Comparison of ENCODE assay signal across 15 cellular contexts in genomic region chr6:26319405-26320128, GRCh38. TPM values are rescaled to one million over a fixed set of nuclear protein-coding genes. Genes with fewer than 3 reads are reported as not detected.
A peak's percentile ranks its signal among the peaks of the same experiment; 100 is the strongest.
DNase-seq lines count a peak whose midpoint lies in the region; ATAC-seq and TF ChIP-seq lines count a peak whose summit lies in the region.
"Had no signal": no experiment of that assay in that cellular context is flagged by ENCODE, and none has a peak within 500 bp of the region (broad histone marks: within the 10 kb centered on the region; RNA-seq: fewer than 3 reads in every experiment).

No MANE protein-coding gene starts in this region.

- no peak overlapping the region for H3K18ac ChIP-seq in trophoblast cell (ENCODE audit: low read length)

- H3K23ac ChIP-seq in trophoblast cell (ENCODE audit: low read length): no peak overlapping the region

- H3K4me3 ChIP-seq in hepatocyte: no peak overlapping the region
- H3K4me3 ChIP-seq in trophoblast cell (ENCODE audit: low read depth, low read length): peak overlapping the region; percentile 57
- no peak overlapping the region for H3K4me3 ChIP-seq in adrenal gland
- H3K4me3 ChIP-seq: stomach had no signal

- no peaks in the 10 kb centered on the region for H3K4me1 ChIP-seq in hepatocyte (ENCODE audit: insufficient read depth)
- peaks cover 2 to 5% of the 10 kb centered on the region in 2 experiments for H3K4me1 ChIP-seq in trophoblast cell (ENCODE audit: control insufficient read depth in 1 of 2, insufficient read depth in 2 of 2, low read length in 2 of 2)
- H3K4me1 ChIP-seq in adrenal gland (replicated peaks in 1 of 2): peaks cover 0 to 6% of the 10 kb centered on the region in 2 donors

- no peaks in the 10 kb centered on the region for H3K27me3 ChIP-seq in hepatocyte
- H3K27me3 ChIP-seq in trophoblast cell (ENCODE audit: insufficient read depth, low read length): no peaks in the 10 kb centered on the region
- H3K27me3 ChIP-seq in adrenal gland: peaks cover 15% of the 10 kb centered on the region

- intact Hi-C loops in adrenal gland (cut with DNase I): loop anchor here in 1 of 2 donors (10.0 kb wide), 1 partner anchor 235 kb away; no protein-coding TSS in a partner anchor

- H2BK5ac ChIP-seq in trophoblast cell (ENCODE audit: low read depth, low read length, poor library complexity): no peak overlapping the region

- no peak overlapping the region for H4K8ac ChIP-seq in trophoblast cell (ENCODE audit: low read depth, low read length)

- no peak for DNase-seq in T-helper 2 cell treated with Interferon-gamma antibody and Interleukin-4, amounts not matched to agents 5 μg/mL and 100 μg/mL, for 36 hours (ENCODE audit: low spot score)
- no peak for DNase-seq in T-helper 2 cell
- DNase-seq in WTC11 (ENCODE audit: low spot score): peak; percentile 58
- DNase-seq in hepatocyte (ENCODE audit: low spot score): no peak
- DNase-seq in trophoblast cell: no peak
- DNase-seq in adrenal gland: no peak
- no peak for DNase-seq in Ammon's horn (ENCODE audit: low spot score)
- DNase-seq: 8988T, head of caudate nucleus, NCI-H2029 treated with DMSO at 0.1 percent for 48 hours, NCI-H748 treated with DMSO at 0.1 percent for 48 hours, stomach had no signal

- H2AFZ ChIP-seq in hepatocyte: no peak overlapping the region
- peak overlapping the region; percentile 71 for H2AFZ ChIP-seq in trophoblast cell (ENCODE audit: insufficient read depth, low read length, poor library complexity)

- no peaks in the 10 kb centered on the region for H3K9me2 ChIP-seq in hepatocyte (replicated peaks; ENCODE audit: insufficient read depth)

- H3K9me3 ChIP-seq in hepatocyte (ENCODE audit: low read depth) (no peaks in the 10 kb centered on the region), trophoblast cell (ENCODE audit: insufficient read depth, low read depth, low read length) (no peaks in the 10 kb centered on the region), adrenal gland (replicated peaks in 1 of 3) (no peaks in the 10 kb centered on the region)
- H3K9me3 ChIP-seq: stomach had no signal

- H3K79me1 ChIP-seq in trophoblast cell (ENCODE audit: low read length): peaks cover 2% of the 10 kb centered on the region

- no peak overlapping the region for H2AK5ac ChIP-seq in trophoblast cell (ENCODE audit: low read length)

- CTCF ChIA-PET in WTC11 (lab: Charles Lee): interaction anchor here (0.7 to 1.0 kb wide), 3 partner anchors 213 to 253 kb away, joined by 3 to 5 read pairs (median 3); no protein-coding TSS in a partner anchor

- H4K20me1 ChIP-seq in hepatocyte (ENCODE audit: insufficient read depth, poor library complexity, severe bottlenecking): no peaks in the 10 kb centered on the region

- H2BK120ac ChIP-seq in trophoblast cell (ENCODE audit: insufficient read depth, low read length, poor library complexity): no peak overlapping the region

- no peak overlapping the region for H3K9ac ChIP-seq in trophoblast cell (ENCODE audit: low read length)

- no peak overlapping the region for H3K27ac Mint-ChIP-seq in T-helper 2 cell treated with Interferon-gamma antibody and Interleukin-4, amounts not matched to agents 5 μg/mL and 100 μg/mL, for 36 hours
- peak overlapping the region; percentile 28 for H3K27ac Mint-ChIP-seq in WTC11

- no peaks in the 10 kb centered on the region for H3K79me2 ChIP-seq in hepatocyte
- peaks cover 2% of the 10 kb centered on the region for H3K79me2 ChIP-seq in trophoblast cell (ENCODE audit: control insufficient read depth, insufficient read depth, low read length, poor library complexity)

- no peaks in the 10 kb centered on the region for H3K9me3 Mint-ChIP-seq in T-helper 2 cell treated with Interferon-gamma antibody and Interleukin-4, amounts not matched to agents 5 μg/mL and 100 μg/mL, for 36 hours
- H3K9me3 Mint-ChIP-seq in WTC11: no peaks in the 10 kb centered on the region
- H3K9me3 Mint-ChIP-seq: natural killer cell treated with Interleukin-12 subunit alpha and Interleukin-12 subunit beta and Interleukin-15 and Interleukin-18, amount 100 ng/mL, for 72 hours had no signal

- H3K36me3 ChIP-seq in hepatocyte (replicated peaks; ENCODE audit: insufficient read depth, low read depth): no peaks in the 10 kb centered on the region
- no peaks in the 10 kb centered on the region for H3K36me3 ChIP-seq in trophoblast cell (ENCODE audit: control insufficient read depth in 1 of 2, insufficient read depth in 2 of 2, low read length in 2 of 2)
- H3K36me3 ChIP-seq in adrenal gland (replicated peaks in 1 of 2): no peaks in the 10 kb centered on the region
- H3K36me3 ChIP-seq: stomach had no signal

- POLR2A ChIA-PET in WTC11 (lab: Charles Lee): no interaction called here

- H2BK12ac ChIP-seq in trophoblast cell (ENCODE audit: low read length): no peak overlapping the region

- H3K4ac ChIP-seq in trophoblast cell (ENCODE audit: low read depth, low read length): no peak overlapping the region

- peaks cover 2% of the 10 kb centered on the region for H3K27me3 Mint-ChIP-seq in T-helper 2 cell treated with Interferon-gamma antibody and Interleukin-4, amounts not matched to agents 5 μg/mL and 100 μg/mL, for 36 hours (ENCODE audit: low read depth)
- H3K27me3 Mint-ChIP-seq in WTC11 (ENCODE audit: low read depth): no peaks in the 10 kb centered on the region; the same call in 1 of the 2 replicates
- H3K27me3 Mint-ChIP-seq: central memory CD8-positive, alpha-beta T cell had no signal

- no peaks in the 10 kb centered on the region for H3K36me3 Mint-ChIP-seq in T-helper 2 cell treated with Interferon-gamma antibody and Interleukin-4, amounts not matched to agents 5 μg/mL and 100 μg/mL, for 36 hours (ENCODE audit: low read depth)
- H3K36me3 Mint-ChIP-seq in WTC11: no peaks in the 10 kb centered on the region
- H3K36me3 Mint-ChIP-seq: natural killer cell treated with Interleukin-12 subunit alpha and Interleukin-12 subunit beta and Interleukin-15 and Interleukin-18, amount 100 ng/mL, for 72 hours had no signal

- H3K27ac ChIP-seq in hepatocyte: no peak overlapping the region
- H3K27ac ChIP-seq in trophoblast cell (ENCODE audit: low read depth, low read length): no peak overlapping the region
- no peak overlapping the region for H3K27ac ChIP-seq in adrenal gland
- H3K27ac ChIP-seq: stomach had no signal

- ATAC-seq in WTC11: peak; percentile 32
- no peak for ATAC-seq in GM21390 (IDR thresholded peaks at IDR 0.05; ENCODE audit: unreplicated experiment)
- ATAC-seq: natural killer cell treated with Interleukin-12 subunit alpha and Interleukin-12 subunit beta and Interleukin-15 and Interleukin-18, amount 100 ng/mL, for 72 hours had no signal

- no peak overlapping the region for H3K14ac ChIP-seq in trophoblast cell (ENCODE audit: low read length)

- 32% methylated on average over 22 of the region's 22 CpGs for WGBS in hepatocyte (ENCODE audit: low lambda C conversion rate, missing lambda C conversion rate)
- no CpG with 5 or more reads among the region's 22 CpGs for WGBS in trophoblast cell (ENCODE audit: extremely low coverage, insufficient coverage, insufficient read length)
- 56 to 63% (median 58%) methylated on average over 22 of the region's 22 CpGs for WGBS in adrenal gland, 4 donors

- H3K4me3 Mint-ChIP-seq in T-helper 2 cell treated with Interferon-gamma antibody and Interleukin-4, amounts not matched to agents 5 μg/mL and 100 μg/mL, for 36 hours: peak overlapping the region; percentile 49
- H3K4me3 Mint-ChIP-seq in WTC11: peak overlapping the region; percentile 96
- H3K4me3 Mint-ChIP-seq: central memory CD8-positive, alpha-beta T cell had no signal

- H4K12ac ChIP-seq in trophoblast cell (ENCODE audit: low read depth, low read length): no peak overlapping the region

- H4K91ac ChIP-seq in trophoblast cell (ENCODE audit: low read depth, low read length): no peak overlapping the region

- peaks cover 30% of the 10 kb centered on the region for H3K4me1 Mint-ChIP-seq in T-helper 2 cell treated with Interferon-gamma antibody and Interleukin-4, amounts not matched to agents 5 μg/mL and 100 μg/mL, for 36 hours (ENCODE audit: low read depth)
- peaks cover 22% of the 10 kb centered on the region for H3K4me1 Mint-ChIP-seq in WTC11

- H3K4me2 ChIP-seq in hepatocyte (peak overlapping the region; percentile 41), trophoblast cell (ENCODE audit: low read length) (peak overlapping the region; percentile 63)

- TF ChIP-seq POLR2A in adrenal gland (IDR thresholded peaks at IDR 0.05): no peak

- TF ChIP-seq CTCF in WTC11 (IDR thresholded peaks at IDR 0.05) (no peak), hepatocyte (IDR thresholded peaks at IDR 0.05; ENCODE audit: poor library complexity) (peak; percentile 3), adrenal gland (IDR thresholded peaks at IDR 0.05) (no peak)

TF ChIP-seq in WTC11, 78 proteins besides CTCF, POLR2A, EP300 and RAD21:
- TF ChIP-seq NR3C1 (CRISPR knock-in tag; conservative IDR thresholded peaks at IDR 0.05; ENCODE audit: low read depth) (no peak), GRHL2 (CRISPR knock-in tag; IDR thresholded peaks at IDR 0.05; ENCODE audit: insufficient replicate concordance, severe bottlenecking) (no peak), E2F5 (CRISPR knock-in tag; IDR thresholded peaks at IDR 0.05) (no peak)

RNA-seq across cellular contexts. Expression of gene BTN3A2, which starts 45.4 kb away (rescaled TPM):
- total RNA-seq in WTC11 (2021): 3.4 to 7.4 TPM (median 7.0 TPM) in 3 replicates
- 8.3 and 10.8 TPM in 2 replicates for total RNA-seq in hepatocyte
- polyA plus RNA-seq in hepatocyte: 6.5 and 7.4 TPM in 2 replicates
- polyA plus RNA-seq in trophoblast cell (2013): 0.82 and 0.93 TPM in 2 replicates
- total RNA-seq in adrenal gland: 10 to 100 TPM; 31.4 to 95.3 (median 54.1) TPM
- polyA plus RNA-seq in adrenal gland: 10 to 100 TPM; 30.4 to 33.7 (median 31.4) TPM
